1 cellular context compared by ENCODE assay signal in the genomic region with DNA sequence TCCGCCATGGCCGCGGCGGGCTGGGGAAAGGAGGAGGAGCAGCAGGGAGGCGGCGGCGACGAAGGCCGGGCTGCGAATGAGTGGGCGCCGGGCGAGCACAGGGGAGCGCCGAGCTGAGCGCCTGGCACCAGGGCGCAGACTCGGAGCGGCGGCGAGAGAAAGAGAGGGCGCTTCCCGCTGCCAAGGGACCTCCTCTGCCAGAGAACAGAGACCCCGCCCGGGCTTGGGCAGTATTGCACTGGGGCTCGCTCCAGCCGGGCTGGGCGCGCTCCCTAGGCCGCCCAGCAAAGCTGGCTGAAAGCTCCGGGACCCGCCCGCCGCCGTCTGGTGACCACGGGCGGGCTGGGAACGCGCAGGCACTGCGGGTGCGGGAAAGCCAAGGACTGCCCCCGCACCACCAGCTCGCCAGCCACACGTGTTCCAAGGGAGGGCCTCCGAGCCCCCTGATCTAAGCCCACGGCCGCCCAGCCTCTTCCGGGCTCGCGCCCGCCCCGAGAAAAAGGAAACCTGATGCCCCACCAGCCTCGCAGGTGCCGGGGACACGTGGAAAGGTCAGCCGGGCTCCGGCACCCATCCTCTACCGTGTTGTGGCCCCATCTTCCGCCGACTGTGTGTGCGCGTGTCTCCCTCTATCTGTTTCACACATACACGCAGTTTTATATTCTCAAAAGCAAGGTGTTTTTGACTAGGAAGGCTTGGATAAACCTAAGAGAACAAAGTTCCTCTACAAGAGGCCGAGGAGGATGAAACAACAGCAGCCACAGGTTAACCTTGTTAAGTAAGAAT.
A peak's percentile ranks its signal among the peaks of the same experiment; 100 is the strongest.
TF ChIP-seq lines count a peak whose summit lies in the region.

A gene (minus strand): TSS at position 140 of the 786 bp plus-strand sequence. CDS start 132 bp downstream, at position 8.

TF ChIP-seq in HepG2, 621 proteins besides CTCF, POLR2A, EP300 and RAD21 (continued from another document and continues in another):
- TF ChIP-seq, protein P1, sequence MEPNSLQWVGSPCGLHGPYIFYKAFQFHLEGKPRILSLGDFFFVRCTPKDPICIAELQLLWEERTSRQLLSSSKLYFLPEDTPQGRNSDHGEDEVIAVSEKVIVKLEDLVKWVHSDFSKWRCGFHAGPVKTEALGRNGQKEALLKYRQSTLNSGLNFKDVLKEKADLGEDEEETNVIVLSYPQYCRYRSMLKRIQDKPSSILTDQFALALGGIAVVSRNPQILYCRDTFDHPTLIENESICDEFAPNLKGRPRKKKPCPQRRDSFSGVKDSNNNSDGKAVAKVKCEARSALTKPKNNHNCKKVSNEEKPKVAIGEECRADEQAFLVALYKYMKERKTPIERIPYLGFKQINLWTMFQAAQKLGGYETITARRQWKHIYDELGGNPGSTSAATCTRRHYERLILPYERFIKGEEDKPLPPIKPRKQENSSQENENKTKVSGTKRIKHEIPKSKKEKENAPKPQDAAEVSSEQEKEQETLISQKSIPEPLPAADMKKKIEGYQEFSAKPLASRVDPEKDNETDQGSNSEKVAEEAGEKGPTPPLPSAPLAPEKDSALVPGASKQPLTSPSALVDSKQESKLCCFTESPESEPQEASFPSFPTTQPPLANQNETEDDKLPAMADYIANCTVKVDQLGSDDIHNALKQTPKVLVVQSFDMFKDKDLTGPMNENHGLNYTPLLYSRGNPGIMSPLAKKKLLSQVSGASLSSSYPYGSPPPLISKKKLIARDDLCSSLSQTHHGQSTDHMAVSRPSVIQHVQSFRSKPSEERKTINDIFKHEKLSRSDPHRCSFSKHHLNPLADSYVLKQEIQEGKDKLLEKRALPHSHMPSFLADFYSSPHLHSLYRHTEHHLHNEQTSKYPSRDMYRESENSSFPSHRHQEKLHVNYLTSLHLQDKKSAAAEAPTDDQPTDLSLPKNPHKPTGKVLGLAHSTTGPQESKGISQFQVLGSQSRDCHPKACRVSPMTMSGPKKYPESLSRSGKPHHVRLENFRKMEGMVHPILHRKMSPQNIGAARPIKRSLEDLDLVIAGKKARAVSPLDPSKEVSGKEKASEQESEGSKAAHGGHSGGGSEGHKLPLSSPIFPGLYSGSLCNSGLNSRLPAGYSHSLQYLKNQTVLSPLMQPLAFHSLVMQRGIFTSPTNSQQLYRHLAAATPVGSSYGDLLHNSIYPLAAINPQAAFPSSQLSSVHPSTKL (CRISPR knock-in tag; IDR thresholded peaks at IDR 0.05): peak; percentile 57; the same call in 1 of the 2 replicates
- peak; percentile 26; the same call in 1 of the 2 replicates for TF ChIP-seq ZNF205 (CRISPR knock-in tag; IDR thresholded peaks at IDR 0.05)
- TF ChIP-seq, protein P2, sequence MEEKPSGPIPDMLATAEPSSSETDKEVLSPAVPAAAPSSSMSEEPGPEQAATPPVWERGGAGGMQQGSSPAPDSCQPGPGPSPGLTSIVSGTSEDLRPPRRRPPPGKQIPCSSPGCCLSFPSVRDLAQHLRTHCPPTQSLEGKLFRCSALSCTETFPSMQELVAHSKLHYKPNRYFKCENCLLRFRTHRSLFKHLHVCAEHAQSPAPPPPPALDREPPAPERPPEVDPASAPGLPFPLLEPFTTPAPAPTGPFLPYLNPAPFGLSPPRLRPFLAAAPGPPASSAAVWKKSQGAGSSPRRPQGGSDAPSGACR (CRISPR knock-in tag; IDR thresholded peaks at IDR 0.05): peak; percentile 94
- no peak for TF ChIP-seq ZNF3 (CRISPR knock-in tag; IDR thresholded peaks at IDR 0.05)
- TF ChIP-seq HNF4A (CRISPR knock-in tag; IDR thresholded peaks at IDR 0.05): peak; percentile 37; the same call in 1 of the 2 replicates
- TF ChIP-seq, protein P3, sequence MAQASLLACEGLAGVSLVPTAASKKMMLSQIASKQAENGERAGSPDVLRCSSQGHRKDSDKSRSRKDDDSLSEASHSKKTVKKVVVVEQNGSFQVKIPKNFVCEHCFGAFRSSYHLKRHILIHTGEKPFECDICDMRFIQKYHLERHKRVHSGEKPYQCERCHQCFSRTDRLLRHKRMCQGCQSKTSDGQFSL (CRISPR knock-in tag; IDR thresholded peaks at IDR 0.05): no peak
- TF ChIP-seq, protein P4, sequence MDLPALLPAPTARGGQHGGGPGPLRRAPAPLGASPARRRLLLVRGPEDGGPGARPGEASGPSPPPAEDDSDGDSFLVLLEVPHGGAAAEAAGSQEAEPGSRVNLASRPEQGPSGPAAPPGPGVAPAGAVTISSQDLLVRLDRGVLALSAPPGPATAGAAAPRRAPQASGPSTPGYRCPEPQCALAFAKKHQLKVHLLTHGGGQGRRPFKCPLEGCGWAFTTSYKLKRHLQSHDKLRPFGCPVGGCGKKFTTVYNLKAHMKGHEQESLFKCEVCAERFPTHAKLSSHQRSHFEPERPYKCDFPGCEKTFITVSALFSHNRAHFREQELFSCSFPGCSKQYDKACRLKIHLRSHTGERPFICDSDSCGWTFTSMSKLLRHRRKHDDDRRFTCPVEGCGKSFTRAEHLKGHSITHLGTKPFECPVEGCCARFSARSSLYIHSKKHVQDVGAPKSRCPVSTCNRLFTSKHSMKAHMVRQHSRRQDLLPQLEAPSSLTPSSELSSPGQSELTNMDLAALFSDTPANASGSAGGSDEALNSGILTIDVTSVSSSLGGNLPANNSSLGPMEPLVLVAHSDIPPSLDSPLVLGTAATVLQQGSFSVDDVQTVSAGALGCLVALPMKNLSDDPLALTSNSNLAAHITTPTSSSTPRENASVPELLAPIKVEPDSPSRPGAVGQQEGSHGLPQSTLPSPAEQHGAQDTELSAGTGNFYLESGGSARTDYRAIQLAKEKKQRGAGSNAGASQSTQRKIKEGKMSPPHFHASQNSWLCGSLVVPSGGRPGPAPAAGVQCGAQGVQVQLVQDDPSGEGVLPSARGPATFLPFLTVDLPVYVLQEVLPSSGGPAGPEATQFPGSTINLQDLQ (CRISPR knock-in tag; IDR thresholded peaks at IDR 0.05): no peak
- peak; percentile 94 for TF ChIP-seq YEATS4 (CRISPR knock-in tag; IDR thresholded peaks at IDR 0.05; ENCODE audit: borderline replicate concordance)
- TF ChIP-seq NCOR1 (IDR thresholded peaks at IDR 0.05; ENCODE audit: borderline replicate concordance, low read length): no peak
- TF ChIP-seq, protein P5, sequence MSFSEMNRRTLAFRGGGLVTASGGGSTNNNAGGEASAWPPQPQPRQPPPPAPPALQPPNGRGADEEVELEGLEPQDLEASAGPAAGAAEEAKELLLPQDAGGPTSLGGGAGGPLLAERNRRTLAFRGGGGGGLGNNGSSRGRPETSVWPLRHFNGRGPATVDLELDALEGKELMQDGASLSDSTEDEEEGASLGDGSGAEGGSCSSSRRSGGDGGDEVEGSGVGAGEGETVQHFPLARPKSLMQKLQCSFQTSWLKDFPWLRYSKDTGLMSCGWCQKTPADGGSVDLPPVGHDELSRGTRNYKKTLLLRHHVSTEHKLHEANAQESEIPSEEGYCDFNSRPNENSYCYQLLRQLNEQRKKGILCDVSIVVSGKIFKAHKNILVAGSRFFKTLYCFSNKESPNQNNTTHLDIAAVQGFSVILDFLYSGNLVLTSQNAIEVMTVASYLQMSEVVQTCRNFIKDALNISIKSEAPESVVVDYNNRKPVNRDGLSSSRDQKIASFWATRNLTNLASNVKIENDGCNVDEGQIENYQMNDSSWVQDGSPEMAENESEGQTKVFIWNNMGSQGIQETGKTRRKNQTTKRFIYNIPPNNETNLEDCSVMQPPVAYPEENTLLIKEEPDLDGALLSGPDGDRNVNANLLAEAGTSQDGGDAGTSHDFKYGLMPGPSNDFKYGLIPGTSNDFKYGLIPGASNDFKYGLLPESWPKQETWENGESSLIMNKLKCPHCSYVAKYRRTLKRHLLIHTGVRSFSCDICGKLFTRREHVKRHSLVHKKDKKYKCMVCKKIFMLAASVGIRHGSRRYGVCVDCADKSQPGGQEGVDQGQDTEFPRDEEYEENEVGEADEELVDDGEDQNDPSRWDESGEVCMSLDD (CRISPR knock-in tag; IDR thresholded peaks at IDR 0.05; ENCODE audit: borderline replicate concordance): no peak
- TF ChIP-seq AHR (CRISPR knock-in tag; IDR thresholded peaks at IDR 0.05): no peak
- TF ChIP-seq SPEN (CRISPR knock-in tag; IDR thresholded peaks at IDR 0.05; ENCODE audit: low read depth): no peak; the same call in 1 of the 2 replicates
- TF ChIP-seq ISL2 (CRISPR knock-in tag; IDR thresholded peaks at IDR 0.05): peak; percentile 54
- TF ChIP-seq, protein P6, sequence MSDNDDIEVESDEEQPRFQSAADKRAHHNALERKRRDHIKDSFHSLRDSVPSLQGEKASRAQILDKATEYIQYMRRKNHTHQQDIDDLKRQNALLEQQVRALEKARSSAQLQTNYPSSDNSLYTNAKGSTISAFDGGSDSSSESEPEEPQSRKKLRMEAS (IDR thresholded peaks at IDR 0.05): peak; percentile 98
- no peak for TF ChIP-seq AGO2 (optimal IDR thresholded peaks at IDR 0.05; ENCODE audit: low read depth, low read length)
- TF ChIP-seq, protein P7, sequence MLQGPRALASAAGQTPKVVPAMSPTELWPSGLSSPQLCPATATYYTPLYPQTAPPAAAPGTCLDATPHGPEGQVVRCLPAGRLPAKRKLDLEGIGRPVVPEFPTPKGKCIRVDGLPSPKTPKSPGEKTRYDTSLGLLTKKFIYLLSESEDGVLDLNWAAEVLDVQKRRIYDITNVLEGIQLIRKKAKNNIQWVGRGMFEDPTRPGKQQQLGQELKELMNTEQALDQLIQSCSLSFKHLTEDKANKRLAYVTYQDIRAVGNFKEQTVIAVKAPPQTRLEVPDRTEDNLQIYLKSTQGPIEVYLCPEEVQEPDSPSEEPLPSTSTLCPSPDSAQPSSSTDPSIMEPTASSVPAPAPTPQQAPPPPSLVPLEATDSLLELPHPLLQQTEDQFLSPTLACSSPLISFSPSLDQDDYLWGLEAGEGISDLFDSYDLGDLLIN (CRISPR knock-in tag; IDR thresholded peaks at IDR 0.05; ENCODE audit: borderline replicate concordance): no peak
- no peak for TF ChIP-seq ZNF296 (CRISPR knock-in tag; conservative IDR thresholded peaks at IDR 0.05)
- no peak for TF ChIP-seq ZBTB21 (CRISPR knock-in tag; IDR thresholded peaks at IDR 0.05)
- TF ChIP-seq, protein P8, sequence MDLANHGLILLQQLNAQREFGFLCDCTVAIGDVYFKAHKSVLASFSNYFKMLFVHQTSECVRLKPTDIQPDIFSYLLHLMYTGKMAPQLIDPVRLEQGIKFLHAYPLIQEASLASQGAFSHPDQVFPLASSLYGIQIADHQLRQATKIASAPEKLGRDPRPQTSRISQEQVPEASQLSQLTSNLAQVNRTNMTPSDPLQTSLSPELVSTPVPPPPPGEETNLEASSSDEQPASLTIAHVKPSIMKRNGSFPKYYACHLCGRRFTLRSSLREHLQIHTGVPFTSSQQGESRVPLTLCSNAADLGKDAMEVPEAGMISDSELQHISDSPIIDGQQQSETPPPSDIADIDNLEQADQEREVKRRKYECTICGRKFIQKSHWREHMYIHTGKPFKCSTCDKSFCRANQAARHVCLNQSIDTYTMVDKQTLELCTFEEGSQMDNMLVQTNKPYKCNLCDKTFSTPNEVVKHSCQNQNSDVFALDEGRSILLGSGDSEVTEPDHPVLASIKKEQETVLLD (CRISPR knock-in tag; IDR thresholded peaks at IDR 0.05; ENCODE audit: low read depth): no peak; the same call in 1 of the 2 replicates
- TF ChIP-seq ZNF10 (CRISPR knock-in tag; IDR thresholded peaks at IDR 0.05; ENCODE audit: borderline replicate concordance, low read depth): no peak
- TF ChIP-seq FIP1L1 (IDR thresholded peaks at IDR 0.05; ENCODE audit: borderline replicate concordance, insufficient read depth, low read depth, low read length): 0 out of 2 replicates have a peak, but pooled peaks have one; percentile 72
- TF ChIP-seq, protein P9, sequence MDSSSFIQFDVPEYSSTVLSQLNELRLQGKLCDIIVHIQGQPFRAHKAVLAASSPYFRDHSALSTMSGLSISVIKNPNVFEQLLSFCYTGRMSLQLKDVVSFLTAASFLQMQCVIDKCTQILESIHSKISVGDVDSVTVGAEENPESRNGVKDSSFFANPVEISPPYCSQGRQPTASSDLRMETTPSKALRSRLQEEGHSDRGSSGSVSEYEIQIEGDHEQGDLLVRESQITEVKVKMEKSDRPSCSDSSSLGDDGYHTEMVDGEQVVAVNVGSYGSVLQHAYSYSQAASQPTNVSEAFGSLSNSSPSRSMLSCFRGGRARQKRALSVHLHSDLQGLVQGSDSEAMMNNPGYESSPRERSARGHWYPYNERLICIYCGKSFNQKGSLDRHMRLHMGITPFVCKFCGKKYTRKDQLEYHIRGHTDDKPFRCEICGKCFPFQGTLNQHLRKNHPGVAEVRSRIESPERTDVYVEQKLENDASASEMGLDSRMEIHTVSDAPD (CRISPR knock-in tag; IDR thresholded peaks at IDR 0.05): peak; percentile 86
- TF ChIP-seq ZBTB42 (CRISPR knock-in tag; IDR thresholded peaks at IDR 0.05): no peak
- TF ChIP-seq MAF1 (CRISPR knock-in tag; IDR thresholded peaks at IDR 0.05; ENCODE audit: borderline replicate concordance): no peak; the same call in 1 of the 2 replicates
- no peak for TF ChIP-seq STAT5B (CRISPR knock-in tag; IDR thresholded peaks at IDR 0.05)
- peak; percentile 95 for TF ChIP-seq ZNF230 (CRISPR knock-in tag; IDR thresholded peaks at IDR 0.05)
- peak; percentile 70; the same call in 2 of the 3 replicates for TF ChIP-seq MXI1 (IDR thresholded peaks at IDR 0.05; ENCODE audit: borderline replicate concordance, low read depth, low read length)
- TF ChIP-seq ZNF431 (CRISPR knock-in tag; IDR thresholded peaks at IDR 0.05; ENCODE audit: borderline replicate concordance, low read depth): peak; percentile 87; the same call in 1 of the 2 replicates
- peak; percentile 86 for TF ChIP-seq GATAD1 (CRISPR knock-in tag; IDR thresholded peaks at IDR 0.05)
- TF ChIP-seq TAF1 (CRISPR knock-in tag; IDR thresholded peaks at IDR 0.05): peak; percentile 97
- TF ChIP-seq, protein P10, sequence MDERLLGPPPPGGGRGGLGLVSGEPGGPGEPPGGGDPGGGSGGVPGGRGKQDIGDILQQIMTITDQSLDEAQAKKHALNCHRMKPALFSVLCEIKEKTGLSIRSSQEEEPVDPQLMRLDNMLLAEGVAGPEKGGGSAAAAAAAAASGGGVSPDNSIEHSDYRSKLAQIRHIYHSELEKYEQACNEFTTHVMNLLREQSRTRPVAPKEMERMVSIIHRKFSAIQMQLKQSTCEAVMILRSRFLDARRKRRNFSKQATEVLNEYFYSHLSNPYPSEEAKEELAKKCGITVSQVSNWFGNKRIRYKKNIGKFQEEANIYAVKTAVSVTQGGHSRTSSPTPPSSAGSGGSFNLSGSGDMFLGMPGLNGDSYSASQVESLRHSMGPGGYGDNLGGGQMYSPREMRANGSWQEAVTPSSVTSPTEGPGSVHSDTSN (CRISPR knock-in tag; IDR thresholded peaks at IDR 0.05): no peak
- TF ChIP-seq, protein P11, sequence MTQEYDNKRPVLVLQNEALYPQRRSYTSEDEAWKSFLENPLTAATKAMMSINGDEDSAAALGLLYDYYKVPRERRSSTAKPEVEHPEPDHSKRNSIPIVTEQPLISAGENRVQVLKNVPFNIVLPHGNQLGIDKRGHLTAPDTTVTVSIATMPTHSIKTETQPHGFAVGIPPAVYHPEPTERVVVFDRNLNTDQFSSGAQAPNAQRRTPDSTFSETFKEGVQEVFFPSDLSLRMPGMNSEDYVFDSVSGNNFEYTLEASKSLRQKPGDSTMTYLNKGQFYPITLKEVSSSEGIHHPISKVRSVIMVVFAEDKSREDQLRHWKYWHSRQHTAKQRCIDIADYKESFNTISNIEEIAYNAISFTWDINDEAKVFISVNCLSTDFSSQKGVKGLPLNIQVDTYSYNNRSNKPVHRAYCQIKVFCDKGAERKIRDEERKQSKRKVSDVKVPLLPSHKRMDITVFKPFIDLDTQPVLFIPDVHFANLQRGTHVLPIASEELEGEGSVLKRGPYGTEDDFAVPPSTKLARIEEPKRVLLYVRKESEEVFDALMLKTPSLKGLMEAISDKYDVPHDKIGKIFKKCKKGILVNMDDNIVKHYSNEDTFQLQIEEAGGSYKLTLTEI (CRISPR knock-in tag; conservative IDR thresholded peaks at IDR 0.05): no peak
